1 cellular context compared by ENCODE assay signal in the genomic region with DNA sequence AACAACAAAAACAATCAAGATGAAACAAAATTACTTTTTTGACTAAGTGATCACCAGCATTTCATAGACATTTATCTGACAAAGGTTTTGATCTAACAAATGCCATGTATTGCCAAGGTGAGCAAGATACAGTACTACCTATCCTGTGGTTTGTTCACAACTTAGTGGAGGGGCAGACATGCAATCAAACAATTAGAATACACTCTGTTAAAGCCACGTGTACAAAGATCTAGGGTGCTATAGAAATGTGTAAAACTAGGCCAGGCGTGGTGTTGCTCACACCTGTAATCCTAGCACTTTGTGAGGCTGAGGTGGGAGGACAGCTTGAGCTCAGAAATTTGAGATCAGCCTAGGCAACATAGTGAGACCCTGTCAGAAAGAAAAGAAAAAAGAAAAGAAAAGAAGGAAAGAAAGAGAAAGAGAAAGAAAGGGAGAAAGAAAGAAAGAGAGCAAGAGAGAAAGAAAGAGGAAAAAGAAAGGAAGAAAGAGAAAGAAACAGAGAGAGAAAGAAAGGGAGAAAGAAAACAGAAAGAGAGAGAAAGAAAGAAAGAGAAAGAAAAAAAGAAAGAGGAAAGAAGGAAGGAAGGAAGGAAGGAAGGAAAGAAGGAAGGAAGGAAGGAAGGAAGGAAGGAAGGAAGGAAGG.
TF ChIP-seq lines count a peak whose summit lies in the region.

No MANE protein-coding gene starts in this region.

TF ChIP-seq in GM12878, 131 proteins besides CTCF, POLR2A, EP300 and RAD21 (continues in another document):
- TF ChIP-seq FOXM1 (IDR thresholded peaks at IDR 0.05; ENCODE audit: low read depth, low read length) (no peak), NR2F1 (conservative IDR thresholded peaks at IDR 0.05) (no peak), TCF7 (IDR thresholded peaks at IDR 0.05; ENCODE audit: borderline replicate concordance) (no peak), EED (IDR thresholded peaks at IDR 0.05; ENCODE audit: low read depth) (no peak), IRF4 (IDR thresholded peaks at IDR 0.05; ENCODE audit: low read depth, low read length) (no peak), BMI1 (IDR thresholded peaks at IDR 0.05; ENCODE audit: borderline replicate concordance) (0 out of 2 replicates have a peak, but pooled peaks have one; percentile 6), NBN (IDR thresholded peaks at IDR 0.05) (peak; percentile 85), CEBPB (IDR thresholded peaks at IDR 0.05; ENCODE audit: borderline replicate concordance in 1 of 2, low read depth in 2 of 2, low read length in 2 of 2) (0 out of 4 replicates have a peak, but pooled peaks of 1 of the 2 experiments have one; percentile 38), MEF2B (IDR thresholded peaks at IDR 0.05; ENCODE audit: partially characterized antibody, poor library complexity, severe bottlenecking) (no peak), STAT1 (conservative IDR thresholded peaks at IDR 0.05) (no peak), PAX8 (IDR thresholded peaks at IDR 0.05) (no peak), EZH2 (IDR thresholded peaks at IDR 0.05; ENCODE audit: borderline replicate concordance, control insufficient read depth, low read depth, low read length) (no peak), IKZF1 (conservative IDR thresholded peaks at IDR 0.05) (no peak), POLR2AphosphoS5 (IDR thresholded peaks at IDR 0.05; ENCODE audit: low read length) (no peak), SUPT20H (IDR thresholded peaks at IDR 0.05; ENCODE audit: borderline replicate concordance, control insufficient read depth, low read depth, low read length) (no peak), KLF5 (IDR thresholded peaks at IDR 0.05; ENCODE audit: partially characterized antibody) (no peak), HCFC1 (IDR thresholded peaks at IDR 0.05; ENCODE audit: low read length) (no peak), ESRRA (IDR thresholded peaks at IDR 0.05; ENCODE audit: low read length) (no peak), POLR2AphosphoS2 (IDR thresholded peaks at IDR 0.05; ENCODE audit: low read depth, low read length) (no peak), EGR1 (IDR thresholded peaks at IDR 0.05; ENCODE audit: borderline replicate concordance in 1 of 2, low read depth in 2 of 2, low read length in 2 of 2) (no peak), RFX5 (IDR thresholded peaks at IDR 0.05; ENCODE audit: low read depth, low read length) (no peak), ZNF24 (IDR thresholded peaks at IDR 0.05) (no peak), HDGF (IDR thresholded peaks at IDR 0.05) (peak; percentile 58; the same call in 1 of the 2 replicates), JUND (IDR thresholded peaks at IDR 0.05; ENCODE audit: low read depth, low read length) (no peak), TAF1 (IDR thresholded peaks at IDR 0.05; ENCODE audit: borderline replicate concordance, low read depth, low read length) (no peak), ZNF274 (IDR thresholded peaks at IDR 0.05; ENCODE audit: insufficient read depth, insufficient read length) (no peak), ZNF217 (IDR thresholded peaks at IDR 0.05) (no peak), SREBF1 (IDR thresholded peaks at IDR 0.05; ENCODE audit: low read length) (no peak), NR2C1 (IDR thresholded peaks at IDR 0.05) (no peak), CBX5 (IDR thresholded peaks at IDR 0.05; ENCODE audit: low read depth) (no peak), SMC3 (IDR thresholded peaks at IDR 0.05; ENCODE audit: borderline replicate concordance, low read length) (no peak), TBL1XR1 (IDR thresholded peaks at IDR 0.05; ENCODE audit: low read depth, low read length) (no peak), FOXK2 (IDR thresholded peaks at IDR 0.05) (no peak), BHLHE40 (IDR thresholded peaks at IDR 0.05; ENCODE audit: borderline replicate concordance in 1 of 2, low read depth in 2 of 2, low read length in 1 of 2) (no peak), WRNIP1 (IDR thresholded peaks at IDR 0.05; ENCODE audit: borderline replicate concordance, low read depth, low read length) (no peak), RAD51 (IDR thresholded peaks at IDR 0.05) (0 out of 2 replicates have a peak, but pooled peaks have one; percentile 12), HDAC2 (IDR thresholded peaks at IDR 0.05) (no peak), MYB (IDR thresholded peaks at IDR 0.05; ENCODE audit: borderline replicate concordance, low read depth, low read length) (no peak), NFIC (IDR thresholded peaks at IDR 0.05; ENCODE audit: low read depth, low read length) (no peak)
- TF ChIP-seq, protein P1, sequence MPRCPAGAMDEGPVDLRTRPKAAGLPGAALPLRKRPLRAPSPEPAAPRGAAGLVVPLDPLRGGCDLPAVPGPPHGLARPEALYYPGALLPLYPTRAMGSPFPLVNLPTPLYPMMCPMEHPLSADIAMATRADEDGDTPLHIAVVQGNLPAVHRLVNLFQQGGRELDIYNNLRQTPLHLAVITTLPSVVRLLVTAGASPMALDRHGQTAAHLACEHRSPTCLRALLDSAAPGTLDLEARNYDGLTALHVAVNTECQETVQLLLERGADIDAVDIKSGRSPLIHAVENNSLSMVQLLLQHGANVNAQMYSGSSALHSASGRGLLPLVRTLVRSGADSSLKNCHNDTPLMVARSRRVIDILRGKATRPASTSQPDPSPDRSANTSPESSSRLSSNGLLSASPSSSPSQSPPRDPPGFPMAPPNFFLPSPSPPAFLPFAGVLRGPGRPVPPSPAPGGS (IDR thresholded peaks at IDR 0.05; ENCODE audit: borderline replicate concordance, insufficient read depth, low read depth, low read length, poor library complexity, severe bottlenecking) = no peak
- TF ChIP-seq, protein P2, sequence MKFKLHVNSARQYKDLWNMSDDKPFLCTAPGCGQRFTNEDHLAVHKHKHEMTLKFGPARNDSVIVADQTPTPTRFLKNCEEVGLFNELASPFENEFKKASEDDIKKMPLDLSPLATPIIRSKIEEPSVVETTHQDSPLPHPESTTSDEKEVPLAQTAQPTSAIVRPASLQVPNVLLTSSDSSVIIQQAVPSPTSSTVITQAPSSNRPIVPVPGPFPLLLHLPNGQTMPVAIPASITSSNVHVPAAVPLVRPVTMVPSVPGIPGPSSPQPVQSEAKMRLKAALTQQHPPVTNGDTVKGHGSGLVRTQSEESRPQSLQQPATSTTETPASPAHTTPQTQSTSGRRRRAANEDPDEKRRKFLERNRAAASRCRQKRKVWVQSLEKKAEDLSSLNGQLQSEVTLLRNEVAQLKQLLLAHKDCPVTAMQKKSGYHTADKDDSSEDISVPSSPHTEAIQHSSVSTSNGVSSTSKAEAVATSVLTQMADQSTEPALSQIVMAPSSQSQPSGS (IDR thresholded peaks at IDR 0.05; ENCODE audit: low read length) = no peak; the same call in 1 of the 2 replicates
- TF ChIP-seq, protein P3, sequence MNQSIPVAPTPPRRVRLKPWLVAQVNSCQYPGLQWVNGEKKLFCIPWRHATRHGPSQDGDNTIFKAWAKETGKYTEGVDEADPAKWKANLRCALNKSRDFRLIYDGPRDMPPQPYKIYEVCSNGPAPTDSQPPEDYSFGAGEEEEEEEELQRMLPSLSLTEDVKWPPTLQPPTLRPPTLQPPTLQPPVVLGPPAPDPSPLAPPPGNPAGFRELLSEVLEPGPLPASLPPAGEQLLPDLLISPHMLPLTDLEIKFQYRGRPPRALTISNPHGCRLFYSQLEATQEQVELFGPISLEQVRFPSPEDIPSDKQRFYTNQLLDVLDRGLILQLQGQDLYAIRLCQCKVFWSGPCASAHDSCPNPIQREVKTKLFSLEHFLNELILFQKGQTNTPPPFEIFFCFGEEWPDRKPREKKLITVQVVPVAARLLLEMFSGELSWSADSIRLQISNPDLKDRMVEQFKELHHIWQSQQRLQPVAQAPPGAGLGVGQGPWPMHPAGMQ (IDR thresholded peaks at IDR 0.05; ENCODE audit: borderline replicate concordance) = no peak
- TF ChIP-seq, protein P4, sequence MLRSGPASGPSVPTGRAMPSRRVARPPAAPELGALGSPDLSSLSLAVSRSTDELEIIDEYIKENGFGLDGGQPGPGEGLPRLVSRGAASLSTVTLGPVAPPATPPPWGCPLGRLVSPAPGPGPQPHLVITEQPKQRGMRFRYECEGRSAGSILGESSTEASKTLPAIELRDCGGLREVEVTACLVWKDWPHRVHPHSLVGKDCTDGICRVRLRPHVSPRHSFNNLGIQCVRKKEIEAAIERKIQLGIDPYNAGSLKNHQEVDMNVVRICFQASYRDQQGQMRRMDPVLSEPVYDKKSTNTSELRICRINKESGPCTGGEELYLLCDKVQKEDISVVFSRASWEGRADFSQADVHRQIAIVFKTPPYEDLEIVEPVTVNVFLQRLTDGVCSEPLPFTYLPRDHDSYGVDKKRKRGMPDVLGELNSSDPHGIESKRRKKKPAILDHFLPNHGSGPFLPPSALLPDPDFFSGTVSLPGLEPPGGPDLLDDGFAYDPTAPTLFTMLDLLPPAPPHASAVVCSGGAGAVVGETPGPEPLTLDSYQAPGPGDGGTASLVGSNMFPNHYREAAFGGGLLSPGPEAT (IDR thresholded peaks at IDR 0.05; ENCODE audit: low read depth) = no peak
- TF ChIP-seq, protein P5, sequence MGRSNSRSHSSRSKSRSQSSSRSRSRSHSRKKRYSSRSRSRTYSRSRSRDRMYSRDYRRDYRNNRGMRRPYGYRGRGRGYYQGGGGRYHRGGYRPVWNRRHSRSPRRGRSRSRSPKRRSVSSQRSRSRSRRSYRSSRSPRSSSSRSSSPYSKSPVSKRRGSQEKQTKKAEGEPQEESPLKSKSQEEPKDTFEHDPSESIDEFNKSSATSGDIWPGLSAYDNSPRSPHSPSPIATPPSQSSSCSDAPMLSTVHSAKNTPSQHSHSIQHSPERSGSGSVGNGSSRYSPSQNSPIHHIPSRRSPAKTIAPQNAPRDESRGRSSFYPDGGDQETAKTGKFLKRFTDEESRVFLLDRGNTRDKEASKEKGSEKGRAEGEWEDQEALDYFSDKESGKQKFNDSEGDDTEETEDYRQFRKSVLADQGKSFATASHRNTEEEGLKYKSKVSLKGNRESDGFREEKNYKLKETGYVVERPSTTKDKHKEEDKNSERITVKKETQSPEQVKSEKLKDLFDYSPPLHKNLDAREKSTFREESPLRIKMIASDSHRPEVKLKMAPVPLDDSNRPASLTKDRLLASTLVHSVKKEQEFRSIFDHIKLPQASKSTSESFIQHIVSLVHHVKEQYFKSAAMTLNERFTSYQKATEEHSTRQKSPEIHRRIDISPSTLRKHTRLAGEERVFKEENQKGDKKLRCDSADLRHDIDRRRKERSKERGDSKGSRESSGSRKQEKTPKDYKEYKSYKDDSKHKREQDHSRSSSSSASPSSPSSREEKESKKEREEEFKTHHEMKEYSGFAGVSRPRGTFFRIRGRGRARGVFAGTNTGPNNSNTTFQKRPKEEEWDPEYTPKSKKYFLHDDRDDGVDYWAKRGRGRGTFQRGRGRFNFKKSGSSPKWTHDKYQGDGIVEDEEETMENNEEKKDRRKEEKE (IDR thresholded peaks at IDR 0.05) = no peak
- TF ChIP-seq, protein P6, sequence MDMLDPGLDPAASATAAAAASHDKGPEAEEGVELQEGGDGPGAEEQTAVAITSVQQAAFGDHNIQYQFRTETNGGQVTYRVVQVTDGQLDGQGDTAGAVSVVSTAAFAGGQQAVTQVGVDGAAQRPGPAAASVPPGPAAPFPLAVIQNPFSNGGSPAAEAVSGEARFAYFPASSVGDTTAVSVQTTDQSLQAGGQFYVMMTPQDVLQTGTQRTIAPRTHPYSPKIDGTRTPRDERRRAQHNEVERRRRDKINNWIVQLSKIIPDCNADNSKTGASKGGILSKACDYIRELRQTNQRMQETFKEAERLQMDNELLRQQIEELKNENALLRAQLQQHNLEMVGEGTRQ (IDR thresholded peaks at IDR 0.05; ENCODE audit: borderline replicate concordance, low read depth, low read length) = no peak
- TF ChIP-seq, protein P7, sequence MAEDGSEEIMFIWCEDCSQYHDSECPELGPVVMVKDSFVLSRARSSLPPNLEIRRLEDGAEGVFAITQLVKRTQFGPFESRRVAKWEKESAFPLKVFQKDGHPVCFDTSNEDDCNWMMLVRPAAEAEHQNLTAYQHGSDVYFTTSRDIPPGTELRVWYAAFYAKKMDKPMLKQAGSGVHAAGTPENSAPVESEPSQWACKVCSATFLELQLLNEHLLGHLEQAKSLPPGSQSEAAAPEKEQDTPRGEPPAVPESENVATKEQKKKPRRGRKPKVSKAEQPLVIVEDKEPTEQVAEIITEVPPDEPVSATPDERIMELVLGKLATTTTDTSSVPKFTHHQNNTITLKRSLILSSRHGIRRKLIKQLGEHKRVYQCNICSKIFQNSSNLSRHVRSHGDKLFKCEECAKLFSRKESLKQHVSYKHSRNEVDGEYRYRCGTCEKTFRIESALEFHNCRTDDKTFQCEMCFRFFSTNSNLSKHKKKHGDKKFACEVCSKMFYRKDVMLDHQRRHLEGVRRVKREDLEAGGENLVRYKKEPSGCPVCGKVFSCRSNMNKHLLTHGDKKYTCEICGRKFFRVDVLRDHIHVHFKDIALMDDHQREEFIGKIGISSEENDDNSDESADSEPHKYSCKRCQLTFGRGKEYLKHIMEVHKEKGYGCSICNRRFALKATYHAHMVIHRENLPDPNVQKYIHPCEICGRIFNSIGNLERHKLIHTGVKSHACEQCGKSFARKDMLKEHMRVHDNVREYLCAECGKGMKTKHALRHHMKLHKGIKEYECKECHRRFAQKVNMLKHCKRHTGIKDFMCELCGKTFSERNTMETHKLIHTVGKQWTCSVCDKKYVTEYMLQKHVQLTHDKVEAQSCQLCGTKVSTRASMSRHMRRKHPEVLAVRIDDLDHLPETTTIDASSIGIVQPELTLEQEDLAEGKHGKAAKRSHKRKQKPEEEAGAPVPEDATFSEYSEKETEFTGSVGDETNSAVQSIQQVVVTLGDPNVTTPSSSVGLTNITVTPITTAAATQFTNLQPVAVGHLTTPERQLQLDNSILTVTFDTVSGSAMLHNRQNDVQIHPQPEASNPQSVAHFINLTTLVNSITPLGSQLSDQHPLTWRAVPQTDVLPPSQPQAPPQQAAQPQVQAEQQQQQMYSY (CRISPR knock-in tag; IDR thresholded peaks at IDR 0.05) = no peak
- TF ChIP-seq, protein P8, sequence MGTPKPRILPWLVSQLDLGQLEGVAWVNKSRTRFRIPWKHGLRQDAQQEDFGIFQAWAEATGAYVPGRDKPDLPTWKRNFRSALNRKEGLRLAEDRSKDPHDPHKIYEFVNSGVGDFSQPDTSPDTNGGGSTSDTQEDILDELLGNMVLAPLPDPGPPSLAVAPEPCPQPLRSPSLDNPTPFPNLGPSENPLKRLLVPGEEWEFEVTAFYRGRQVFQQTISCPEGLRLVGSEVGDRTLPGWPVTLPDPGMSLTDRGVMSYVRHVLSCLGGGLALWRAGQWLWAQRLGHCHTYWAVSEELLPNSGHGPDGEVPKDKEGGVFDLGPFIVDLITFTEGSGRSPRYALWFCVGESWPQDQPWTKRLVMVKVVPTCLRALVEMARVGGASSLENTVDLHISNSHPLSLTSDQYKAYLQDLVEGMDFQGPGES (IDR thresholded peaks at IDR 0.05) = no peak
